ENCODE assay signal across 22 cellular contexts in genomic region chr1:225319951-225320350, GRCh38.
DNase-seq lines count a peak whose midpoint lies in the region; ATAC-seq, FAIRE-seq and TF ChIP-seq lines count a peak whose summit lies in the region.
"Had no signal": no experiment of that assay in that cellular context is flagged by ENCODE, and none has a peak within 500 bp of the region (broad histone marks: within the 10 kb centered on the region; RNA-seq: fewer than 3 reads in every experiment).

No MANE protein-coding gene starts in this region.

- no peaks in the 10 kb centered on the region for H3K27me3 ChIP-seq in breast epithelium
- no peaks in the 10 kb centered on the region for H3K27me3 ChIP-seq in bronchial epithelial cell (ENCODE audit: control insufficient read depth, insufficient read depth, low read length)
- no peaks in the 10 kb centered on the region for H3K27me3 ChIP-seq in upper lobe of right lung
- H3K27me3 ChIP-seq: SJCRH30 had no signal

- peak; percentile 81 for ATAC-seq in upper lobe of right lung
- ATAC-seq in stimulated activated effector memory CD8-positive, alpha-beta T cell treated with anti-CD3 and anti-CD28 coated beads, Interleukin-12 subunit alpha, Interleukin-12 subunit beta, amount 100 ng/mL, for 72 hours, result no peak

- H3K36me3 ChIP-seq in breast epithelium (no peaks in the 10 kb centered on the region), bronchial epithelial cell (ENCODE audit: control insufficient read depth, insufficient read depth, low read length) (no peaks in the 10 kb centered on the region), upper lobe of right lung (no peaks in the 10 kb centered on the region)
- H3K36me3 ChIP-seq: SJCRH30 had no signal

- H3K27ac Mint-ChIP-seq in MCF 10A (ENCODE audit: low read depth, unreplicated experiment), result no peak overlapping the region
- H3K27ac Mint-ChIP-seq in stimulated activated effector memory CD8-positive, alpha-beta T cell treated with anti-CD3 and anti-CD28 coated beads, Interleukin-12 subunit alpha, Interleukin-12 subunit beta, amount 100 ng/mL, for 72 hours, result no peak overlapping the region
- H3K27ac Mint-ChIP-seq in activated CD4-positive, alpha-beta T cell treated with anti-CD3 and anti-CD28 coated beads, Interleukin-2, amount 10 ng/mL, durations not matched to agents 24 days and 14 days, result no peak overlapping the region

- no peak overlapping the region for H3K4me3 ChIP-seq in breast epithelium
- H3K4me3 ChIP-seq in bronchial epithelial cell (ENCODE audit: low read depth, low read length), result no peak overlapping the region
- no peak overlapping the region for H3K4me3 ChIP-seq in upper lobe of right lung
- H3K4me3 ChIP-seq: K562, SJCRH30 had no signal

- H3K4me3 Mint-ChIP-seq in MCF 10A (ENCODE audit: unreplicated experiment), result no peak overlapping the region
- no peak overlapping the region for H3K4me3 Mint-ChIP-seq in stimulated activated effector memory CD8-positive, alpha-beta T cell treated with anti-CD3 and anti-CD28 coated beads, Interleukin-12 subunit alpha, Interleukin-12 subunit beta, amount 100 ng/mL, for 72 hours
- no peak overlapping the region for H3K4me3 Mint-ChIP-seq in activated CD4-positive, alpha-beta T cell treated with anti-CD3 and anti-CD28 coated beads, Interleukin-2, amount 10 ng/mL, durations not matched to agents 24 days and 14 days

- POLR2A ChIA-PET in MCF 10A (lab: Yijun Ruan, JAX), result interaction anchor here (0.6 to 3.0 kb wide), 15 partner anchors 16 to 782 kb away, joined by 3 to 16 read pairs (median 4); partner anchors contain the start of gene LBR

- H3K9me3 Mint-ChIP-seq in MCF 10A (ENCODE audit: unreplicated experiment), result no peaks in the 10 kb centered on the region
- no peaks in the 10 kb centered on the region for H3K9me3 Mint-ChIP-seq in stimulated activated effector memory CD8-positive, alpha-beta T cell treated with anti-CD3 and anti-CD28 coated beads, Interleukin-12 subunit alpha, Interleukin-12 subunit beta, amount 100 ng/mL, for 72 hours
- no peaks in the 10 kb centered on the region for H3K9me3 Mint-ChIP-seq in activated CD4-positive, alpha-beta T cell treated with anti-CD3 and anti-CD28 coated beads, Interleukin-2, amount 10 ng/mL, durations not matched to agents 24 days and 14 days

- TF ChIP-seq CTCF in MCF 10A (IDR thresholded peaks at IDR 0.05; ENCODE audit: unreplicated experiment) (no peak), breast epithelium (IDR thresholded peaks at IDR 0.05) (no peak), bronchial epithelial cell (IDR thresholded peaks at IDR 0.05; ENCODE audit: insufficient read depth, low read length, severe bottlenecking) (no peak), upper lobe of right lung (IDR thresholded peaks at IDR 0.05) (no peak)

- peaks cover 6% of the 10 kb centered on the region for H3K36me3 Mint-ChIP-seq in MCF 10A (ENCODE audit: insufficient read depth, unreplicated experiment)
- H3K36me3 Mint-ChIP-seq in stimulated activated effector memory CD8-positive, alpha-beta T cell treated with anti-CD3 and anti-CD28 coated beads, Interleukin-12 subunit alpha, Interleukin-12 subunit beta, amount 100 ng/mL, for 72 hours, result no peaks in the 10 kb centered on the region
- no peaks in the 10 kb centered on the region for H3K36me3 Mint-ChIP-seq in activated CD4-positive, alpha-beta T cell treated with anti-CD3 and anti-CD28 coated beads, Interleukin-2, amount 10 ng/mL, durations not matched to agents 24 days and 14 days (ENCODE audit: low read depth)

- no peak for TF ChIP-seq POLR2A in breast epithelium (IDR thresholded peaks at IDR 0.05)

- no TSS peak for BruUV-seq in MCF 10A (replicated peaks; lab: Mats Ljungman, UMichigan)

- no peaks in the 10 kb centered on the region for H3K4me1 ChIP-seq in breast epithelium
- H3K4me1 ChIP-seq in upper lobe of right lung, result no peaks in the 10 kb centered on the region
- H3K4me1 ChIP-seq: SJCRH30 had no signal

- H3K27ac ChIP-seq in breast epithelium (no peak overlapping the region), upper lobe of right lung (no peak overlapping the region)
- H3K27ac ChIP-seq: HL-60, SJCRH30 had no signal

- DNase-seq in MCF 10A (ENCODE audit: unreplicated experiment), result peak; percentile 25
- DNase-seq in breast epithelium (ENCODE audit: low spot score in 2 of 2), result no peak
- peak; percentile 56 for DNase-seq in bronchial epithelial cell (ENCODE audit: low read depth)
- peak; percentile 5 for DNase-seq in glomerular visceral epithelial cell (ENCODE audit: extremely low spot score)
- no peak for DNase-seq in upper lobe of right lung
- no peak for DNase-seq in stimulated activated effector memory CD8-positive, alpha-beta T cell treated with anti-CD3 and anti-CD28 coated beads, Interleukin-12 subunit alpha, Interleukin-12 subunit beta, amount 100 ng/mL, for 72 hours (ENCODE audit: low spot score in 2 of 2)
- no peak for DNase-seq in activated CD4-positive, alpha-beta T cell treated with anti-CD3 and anti-CD28 coated beads, Interleukin-2, amount 10 ng/mL, durations not matched to agents 24 days and 14 days
- no peak for DNase-seq in central memory CD4-positive, alpha-beta T cell
- DNase-seq: 8988T, C1 segment of cervical spinal cord, Calu3, DMS79, GOT3, NCI-H1930, NCI-H2171, NCI-H510A treated with DMSO at 0.1 percent for 48 hours, RPMI8226, SJCRH30 had no signal

- no peaks in the 10 kb centered on the region for H3K4me1 Mint-ChIP-seq in MCF 10A (ENCODE audit: insufficient read depth, unreplicated experiment)
- H3K4me1 Mint-ChIP-seq in stimulated activated effector memory CD8-positive, alpha-beta T cell treated with anti-CD3 and anti-CD28 coated beads, Interleukin-12 subunit alpha, Interleukin-12 subunit beta, amount 100 ng/mL, for 72 hours, result no peaks in the 10 kb centered on the region
- H3K4me1 Mint-ChIP-seq in activated CD4-positive, alpha-beta T cell treated with anti-CD3 and anti-CD28 coated beads, Interleukin-2, amount 10 ng/mL, durations not matched to agents 24 days and 14 days, result no peaks in the 10 kb centered on the region

- no peaks in the 10 kb centered on the region for H3K27me3 Mint-ChIP-seq in MCF 10A (ENCODE audit: insufficient read depth, unreplicated experiment)
- H3K27me3 Mint-ChIP-seq in activated CD4-positive, alpha-beta T cell treated with anti-CD3 and anti-CD28 coated beads, Interleukin-2, amount 10 ng/mL, durations not matched to agents 24 days and 14 days, result peaks cover 5% of the 10 kb centered on the region

- H3K9me3 ChIP-seq in breast epithelium (no peaks in the 10 kb centered on the region), upper lobe of right lung (no peaks in the 10 kb centered on the region)
- H3K9me3 ChIP-seq: SJCRH30 had no signal

- intact Hi-C loops in MCF 10A (cut with micrococcal nuclease) (loop anchor here (1.0 to 5.0 kb wide), 5 partner anchors 23 to 656 kb away; no protein-coding TSS in a partner anchor), breast epithelium (cut with DNase I; ENCODE audit: low total_unique reads) (loop anchor here (10.0 kb wide), 1 partner anchor 1925 kb away; no protein-coding TSS in a partner anchor), upper lobe of right lung (cut with DNase I) (no loop called here)
- intact Hi-C loops in activated CD4-positive, alpha-beta T cell treated with anti-CD3 and anti-CD28 coated beads, Interleukin-2, amount 10 ng/mL, durations not matched to agents 24 days and 14 days (cut with micrococcal nuclease), result loop anchor here (2.0 kb wide), 1 partner anchor 657 kb away; no protein-coding TSS in a partner anchor

- CTCF ChIA-PET in MCF 10A (lab: Yijun Ruan, JAX), result interaction anchor here (0.6 to 4.4 kb wide), 38 partner anchors 9 to 786 kb away, joined by 3 to 108 read pairs (median 7); partner anchors contain the start of gene LBR

- no peak for FAIRE-seq in bronchial epithelial cell (lab: Jason Lieb, UNC)
- FAIRE-seq: G401.6, GM12892, K562 had no signal

Comparison
In these comparisons a context has a peak if more than half of its experiments do, and no peak if none do; other contexts are left out.
1. DNase-seq: peak in MCF 10A (single experiment), bronchial epithelial cell (single experiment) and glomerular visceral epithelial cell (single experiment); none in breast epithelium (0 of 2), upper lobe of right lung (single experiment), stimulated activated effector memory CD8-positive, alpha-beta T cell treated with anti-CD3 and anti-CD28 coated beads, Interleukin-12 subunit alpha, Interleukin-12 subunit beta, amount 100 ng/mL, for 72 hours (0 of 2), activated CD4-positive, alpha-beta T cell treated with anti-CD3 and anti-CD28 coated beads, Interleukin-2, amount 10 ng/mL, durations not matched to agents 24 days and 14 days (single experiment) and central memory CD4-positive, alpha-beta T cell (single experiment).